Comparison of ENCODE assay signal across 1 cellular context in the genomic region with DNA sequence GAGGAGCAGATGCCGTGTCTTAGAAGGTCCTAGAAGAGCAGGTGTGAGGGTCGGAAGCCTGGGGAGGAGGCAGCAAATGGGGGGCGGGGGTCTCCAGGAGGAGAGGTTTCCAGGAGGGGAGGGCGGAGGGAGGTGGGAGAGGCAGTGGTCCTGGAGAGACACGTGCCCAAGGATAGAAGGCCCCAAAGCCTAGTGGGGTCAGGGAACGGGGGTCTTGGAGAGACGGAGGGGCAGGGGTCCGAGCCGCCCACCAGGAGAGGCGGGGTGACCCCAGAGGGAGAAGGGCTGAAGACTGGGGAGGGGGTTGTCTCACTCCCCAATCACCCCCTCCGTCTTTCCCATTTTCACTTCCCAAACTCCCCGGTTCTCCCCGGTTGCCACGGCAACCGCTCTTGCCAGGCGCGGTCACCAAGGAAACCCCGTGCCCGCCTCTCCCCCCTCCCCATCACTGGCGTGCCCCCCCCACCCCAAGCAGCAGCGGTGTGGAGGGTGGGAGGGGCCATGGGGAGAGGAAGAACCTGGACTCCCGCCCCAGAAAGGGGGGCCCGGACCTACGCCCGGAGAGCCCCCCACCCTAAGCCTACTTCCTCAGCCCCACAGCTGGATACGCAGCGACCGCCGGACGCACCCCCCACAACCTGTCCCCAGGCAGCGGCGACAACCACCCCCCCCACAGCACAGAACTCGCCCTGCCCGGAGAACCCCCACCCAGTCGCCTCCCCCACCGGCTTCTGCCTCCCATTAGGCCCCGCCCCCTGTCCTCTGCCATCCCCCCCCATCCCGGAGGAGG.
TF ChIP-seq lines count a peak whose summit lies in the region.

No MANE protein-coding gene starts in this region.

TF ChIP-seq in K562, 482 proteins besides CTCF, POLR2A, EP300 and RAD21:
- TF ChIP-seq, protein P1, sequence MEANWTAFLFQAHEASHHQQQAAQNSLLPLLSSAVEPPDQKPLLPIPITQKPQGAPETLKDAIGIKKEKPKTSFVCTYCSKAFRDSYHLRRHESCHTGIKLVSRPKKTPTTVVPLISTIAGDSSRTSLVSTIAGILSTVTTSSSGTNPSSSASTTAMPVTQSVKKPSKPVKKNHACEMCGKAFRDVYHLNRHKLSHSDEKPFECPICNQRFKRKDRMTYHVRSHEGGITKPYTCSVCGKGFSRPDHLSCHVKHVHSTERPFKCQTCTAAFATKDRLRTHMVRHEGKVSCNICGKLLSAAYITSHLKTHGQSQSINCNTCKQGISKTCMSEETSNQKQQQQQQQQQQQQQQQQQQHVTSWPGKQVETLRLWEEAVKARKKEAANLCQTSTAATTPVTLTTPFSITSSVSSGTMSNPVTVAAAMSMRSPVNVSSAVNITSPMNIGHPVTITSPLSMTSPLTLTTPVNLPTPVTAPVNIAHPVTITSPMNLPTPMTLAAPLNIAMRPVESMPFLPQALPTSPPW (CRISPR knock-in tag; IDR thresholded peaks at IDR 0.05): peak; percentile 83
- TF ChIP-seq ATF7 (IDR thresholded peaks at IDR 0.05) (no peak), ZBTB7A (IDR thresholded peaks at IDR 0.05; ENCODE audit: borderline replicate concordance, control insufficient read depth, low read depth, low read length) (peak; percentile 61; the same call in 1 of the 2 replicates), RBFOX2 (IDR thresholded peaks at IDR 0.05; ENCODE audit: low read depth, low read length) (0 out of 2 replicates have a peak, but pooled peaks have one; percentile 7), RFX1 (IDR thresholded peaks at IDR 0.05) (peak; percentile 86), SETDB1 (IDR thresholded peaks at IDR 0.05; ENCODE audit: low read length) (no peak)
- TF ChIP-seq, protein P2, sequence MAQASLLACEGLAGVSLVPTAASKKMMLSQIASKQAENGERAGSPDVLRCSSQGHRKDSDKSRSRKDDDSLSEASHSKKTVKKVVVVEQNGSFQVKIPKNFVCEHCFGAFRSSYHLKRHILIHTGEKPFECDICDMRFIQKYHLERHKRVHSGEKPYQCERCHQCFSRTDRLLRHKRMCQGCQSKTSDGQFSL (CRISPR knock-in tag; IDR thresholded peaks at IDR 0.05): peak; percentile 95
- TF ChIP-seq, protein P2 (tag; IDR thresholded peaks at IDR 0.05): peak in 1 of 2 experiments; percentile 79; a peak in 2 of 4 replicates
